Comparison of ENCODE assay signal across 18 cellular contexts in the genomic region with DNA sequence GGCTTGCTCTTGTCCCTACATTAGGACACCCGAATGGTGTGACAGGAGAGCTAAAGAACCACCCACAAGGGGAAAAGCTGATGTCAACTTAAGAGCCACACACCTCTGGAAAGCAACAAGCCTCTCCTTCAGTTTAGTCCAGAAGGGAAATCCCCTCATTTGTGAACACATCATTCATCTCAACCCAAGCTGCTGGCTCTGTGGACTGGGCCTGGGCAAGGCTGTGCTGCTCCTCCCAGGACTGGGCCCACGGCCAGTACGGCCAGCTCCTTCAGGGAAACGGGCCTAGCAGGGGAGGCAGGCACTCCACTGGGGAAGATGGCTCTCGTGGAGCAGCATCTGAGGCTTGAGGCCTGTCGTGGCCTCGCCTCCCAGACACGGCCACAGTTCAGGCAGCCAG. TPM values are rescaled to one million over a fixed set of nuclear protein-coding genes. Genes with fewer than 3 reads are reported as not detected.
DNase-seq lines count a peak whose midpoint lies in the region; ATAC-seq lines count a peak whose summit lies in the region.
"Had no signal": no experiment of that assay in that cellular context is flagged by ENCODE, and none has a peak within 500 bp of the region (broad histone marks: within the 10 kb centered on the region; RNA-seq: fewer than 3 reads in every experiment).

No MANE protein-coding gene starts in this region.

- peak overlapping the region; percentile 54 for H3K9ac ChIP-seq in neuronal stem cell (ENCODE audit: low read depth, low read length, poor library complexity)

- no CpG with 5 or more reads among the region's 8 CpGs for WGBS in neuronal stem cell (ENCODE audit: extremely low coverage in 2 of 2, insufficient read length in 2 of 2, insufficient replicate concordance in 1 of 2), 2 donors

- no peaks in the 10 kb centered on the region for H3K79me1 ChIP-seq in neuronal stem cell (ENCODE audit: low read depth, low read length)

- no peak overlapping the region for H2BK120ac ChIP-seq in neuronal stem cell (ENCODE audit: low read depth, low read length)

- peak; percentile 60 for DNase-seq in AG08396 (ENCODE audit: low spot score)
- peak; percentile 36 for DNase-seq in MG63
- peak; percentile 39 for DNase-seq in fibroblast of peridontal ligament (ENCODE audit: extremely low read depth)
- no peak for DNase-seq in neuronal stem cell (ENCODE audit: low spot score)
- DNase-seq: activated naive CD8-positive, alpha-beta T cell treated with anti-CD3 and anti-CD28 coated beads, Interleukin-2, amount 10 ng/mL, durations not matched to agents 7 days and 5 days; activated T-cell treated with anti-CD3 and anti-CD28 coated beads for 4 hours; GF-D8; MM.1S; natural killer cell; NK-92 treated with Interleukin-12 subunit alpha and Interleukin-12 subunit beta, amount 100 ng/mL, for 24 hours; stimulated activated CD4-positive, alpha-beta T cell treated with anti-CD3 and anti-CD28 coated beads, Interleukin-1b, Interleukin-23, amount 100 ng/mL, for 48 hours; transverse colon had no signal

- H3K4ac ChIP-seq in neuronal stem cell (ENCODE audit: low read length): no peak overlapping the region

- H3K27me3 ChIP-seq in MG63: no peaks in the 10 kb centered on the region
- H3K27me3 ChIP-seq in neuronal stem cell (ENCODE audit: control insufficient read depth in 3 of 3, insufficient read depth in 3 of 3, low read depth in 1 of 3, low read length in 3 of 3): peaks cover 4 to 25% (median 22%) of the 10 kb centered on the region in 3 experiments

- no peak overlapping the region for H3K23ac ChIP-seq in neuronal stem cell (ENCODE audit: low read depth, low read length, poor library complexity)

- H3K27ac ChIP-seq in neuronal stem cell (replicated peaks; ENCODE audit: low read length): no peak overlapping the region
- H3K27ac ChIP-seq: coronary artery, hepatocyte, transverse colon had no signal

- no peak overlapping the region for H3K18ac ChIP-seq in neuronal stem cell (ENCODE audit: low read length)

- peak overlapping the region; percentile 42 for H2BK12ac ChIP-seq in neuronal stem cell (ENCODE audit: low read length)

- no peak overlapping the region for H4K91ac ChIP-seq in neuronal stem cell (ENCODE audit: low read depth, low read length, poor library complexity)

- no peak overlapping the region for H2AK5ac ChIP-seq in neuronal stem cell (ENCODE audit: low read depth, low read length)

- H2BK5ac ChIP-seq in neuronal stem cell (ENCODE audit: low read length): no peak overlapping the region

- no peak overlapping the region for H2AFZ ChIP-seq in neuronal stem cell (ENCODE audit: low read length)
- H2AFZ ChIP-seq: hepatocyte had no signal

- H3K4me3 ChIP-seq in MG63 (no peak overlapping the region), neuronal stem cell (ENCODE audit: low read length in 2 of 2) (no peak overlapping the region)
- H3K4me3 ChIP-seq: coronary artery, hepatocyte, transverse colon had no signal

- no peak for ATAC-seq in HG02840 (IDR thresholded peaks at IDR 0.05; ENCODE audit: low FRiP score, unreplicated experiment)
- ATAC-seq in HG03378 (IDR thresholded peaks at IDR 0.05; ENCODE audit: unreplicated experiment): no peak
- ATAC-seq in HG03460 (IDR thresholded peaks at IDR 0.05; ENCODE audit: unreplicated experiment): no peak
- no peak for ATAC-seq in HG03097 (IDR thresholded peaks at IDR 0.05; ENCODE audit: low FRiP score, unreplicated experiment)

- peaks cover 0 to 4% of the 10 kb centered on the region in 2 donors for H3K4me1 ChIP-seq in neuronal stem cell (ENCODE audit: control insufficient read depth in 2 of 2, insufficient read depth in 1 of 2, low read depth in 1 of 2, low read length in 2 of 2)

- H4K8ac ChIP-seq in neuronal stem cell (ENCODE audit: low read depth, low read length): no peak overlapping the region

- H2BK15ac ChIP-seq in neuronal stem cell (ENCODE audit: low read length): no peak overlapping the region

- H3K36me3 ChIP-seq in MG63 (no peaks in the 10 kb centered on the region), neuronal stem cell (replicated peaks in 1 of 2; ENCODE audit: control insufficient read depth in 2 of 2, insufficient read depth in 2 of 2, low read length in 2 of 2) (peaks cover 10 to 42% of the 10 kb centered on the region in 2 donors)

- no peak overlapping the region for H3K14ac ChIP-seq in neuronal stem cell (ENCODE audit: low read length)

- H3K9me3 ChIP-seq in MG63 (no peaks in the 10 kb centered on the region), neuronal stem cell (replicated peaks in 1 of 2; ENCODE audit: control insufficient read depth in 2 of 2, insufficient read depth in 1 of 2, low read depth in 1 of 2, low read length in 2 of 2) (no peaks in the 10 kb centered on the region)
- H3K9me3 ChIP-seq: transverse colon had no signal

- no peak overlapping the region for H3K4me2 ChIP-seq in neuronal stem cell (ENCODE audit: insufficient read depth, low read length, poor library complexity, severe bottlenecking)
- H3K4me2 ChIP-seq: hepatocyte had no signal

RNA-seq across cellular contexts. Expression of gene SLC4A11, which starts 12.8 kb away (rescaled TPM):
- 0.20 TPM in 1 of 2 replicates, not detected in the other for total RNA-seq in MG63 (2014; rRNA removed; shearing (Covaris generic); ENCODE audit: low replicate concordance)
- 4.0 TPM for polyA plus RNA-seq in neuronal stem cell (2013, experiment 1 of 2)
- polyA plus RNA-seq in neuronal stem cell (2013, experiment 2 of 2): 3.9 TPM

RNA-seq across cellular contexts. Expression of gene ITPA, which starts 42.5 kb away (rescaled TPM):
- 41.3 and 48.5 TPM in 2 replicates for total RNA-seq in MG63 (2014; rRNA removed; shearing (Covaris generic); ENCODE audit: low replicate concordance)
- polyA plus RNA-seq in neuronal stem cell (2013, experiment 1 of 2): 31.8 TPM
- polyA plus RNA-seq in neuronal stem cell (2013, experiment 2 of 2): 32.2 TPM

RNA-seq across cellular contexts. Expression of gene DDRGK1, which starts 47.3 kb away (rescaled TPM):
- total RNA-seq in MG63 (2014; rRNA removed; shearing (Covaris generic); ENCODE audit: low replicate concordance): 21.7 and 33.5 TPM in 2 replicates
- 29.3 TPM for polyA plus RNA-seq in neuronal stem cell (2013, experiment 1 of 2)
- 30.0 TPM for polyA plus RNA-seq in neuronal stem cell (2013, experiment 2 of 2)
